Comparison of ENCODE assay signal across 12 cellular contexts in genomic region chr10:118035358-118036031, GRCh38. TPM values are rescaled to one million over a fixed set of nuclear protein-coding genes. Genes with fewer than 3 reads are reported as not detected.
A peak's percentile ranks its signal among the peaks of the same experiment; 100 is the strongest.
DNase-seq lines count a peak whose midpoint lies in the region; ATAC-seq and TF ChIP-seq lines count a peak whose summit lies in the region.
"Had no signal": no experiment of that assay in that cellular context is flagged by ENCODE, and none has a peak within 500 bp of the region (broad histone marks: within the 10 kb centered on the region; RNA-seq: fewer than 3 reads in every experiment).

No MANE protein-coding gene starts in this region.

- TF ChIP-seq EP300 in gastroesophageal sphincter (IDR thresholded peaks at IDR 0.05): no peak

- H3K4me1 ChIP-seq in right atrium auricular region (peaks cover 0 to 34% of the 10 kb centered on the region in 2 donors), spleen (peaks cover 0 to 51% (median 17%) of the 10 kb centered on the region in 6 donors), gastroesophageal sphincter (peaks cover 0 to 53% (median 3%) of the 10 kb centered on the region in 3 donors)

- ATAC-seq in Right ventricle myocardium inferior: peak; percentile 63
- ATAC-seq in gastroesophageal sphincter: no peak
- ATAC-seq: K562 had no signal

- no peaks in the 10 kb centered on the region for H3K27me3 Mint-ChIP-seq in dendritic cell treated with granulocyte-macrophage colony-stimulating factor and Interleukin-4, amounts not matched to agents 40 ng/mL and 50 ng/mL, for 4 days

- 33 to 62% (median 48%) methylated on average over 7 of the region's 7 CpGs for WGBS in spleen, 5 donors
- WGBS in gastroesophageal sphincter (ENCODE audit: low coverage in 1 of 2), 2 donors: 82 to 87% methylated on average over 6 to 7 of the region's 7 CpGs

- H3K4me1 Mint-ChIP-seq in dendritic cell treated with granulocyte-macrophage colony-stimulating factor and Interleukin-4, amounts not matched to agents 40 ng/mL and 50 ng/mL, for 4 days (ENCODE audit: low read depth): peaks cover 17% of the 10 kb centered on the region

- no peak overlapping the region for H3K27ac ChIP-seq in right atrium auricular region
- peak overlapping the region in 6 of 8 donors; percentile 5 to 61 (median 28) for H3K27ac ChIP-seq in spleen
- no peak overlapping the region for H3K27ac ChIP-seq in gastroesophageal sphincter

- H3K36me3 Mint-ChIP-seq in dendritic cell treated with granulocyte-macrophage colony-stimulating factor and Interleukin-4, amounts not matched to agents 40 ng/mL and 50 ng/mL, for 4 days (ENCODE audit: low read depth): peaks cover 31% of the 10 kb centered on the region

- H3K9me3 Mint-ChIP-seq in dendritic cell treated with granulocyte-macrophage colony-stimulating factor and Interleukin-4, amounts not matched to agents 40 ng/mL and 50 ng/mL, for 4 days: no peaks in the 10 kb centered on the region
- H3K9me3 Mint-ChIP-seq: HFFc6 had no signal

- intact Hi-C loops in Right ventricle myocardium inferior (cut with DNase I): no loop called here
- intact Hi-C loops in dendritic cell treated with granulocyte-macrophage colony-stimulating factor and Interleukin-4, amounts not matched to agents 40 ng/mL and 50 ng/mL, for 4 days (cut with micrococcal nuclease): no loop called here
- intact Hi-C loops in spleen (cut with DNase I; ENCODE audit: low total_unique reads): no loop called here

- H3K36me3 ChIP-seq in right atrium auricular region (peaks cover 16% of the 10 kb centered on the region), spleen (peaks cover 0 to 52% (median 6%) of the 10 kb centered on the region in 6 donors), gastroesophageal sphincter (peaks cover 0 to 36% of the 10 kb centered on the region in 2 donors)

- TF ChIP-seq POLR2A in spleen (IDR thresholded peaks at IDR 0.05) (no peak), gastroesophageal sphincter (IDR thresholded peaks at IDR 0.05) (no peak)

- TF ChIP-seq CTCF in right atrium auricular region (IDR thresholded peaks at IDR 0.05) (no peak), spleen (IDR thresholded peaks at IDR 0.05 in 8 of 11, conservative IDR thresholded peaks at IDR 0.05 in 3 of 11) (no peak), gastroesophageal sphincter (IDR thresholded peaks at IDR 0.05) (no peak)

- peak overlapping the region; percentile 9 for H3K4me3 Mint-ChIP-seq in dendritic cell treated with granulocyte-macrophage colony-stimulating factor and Interleukin-4, amounts not matched to agents 40 ng/mL and 50 ng/mL, for 4 days
- H3K4me3 Mint-ChIP-seq: HFFc6 had no signal

- no peaks in the 10 kb centered on the region for H3K9me3 ChIP-seq in right atrium auricular region
- no peaks in the 10 kb centered on the region for H3K9me3 ChIP-seq in spleen
- H3K9me3 ChIP-seq in gastroesophageal sphincter: no peaks in the 10 kb centered on the region

- no peak for DNase-seq in Right ventricle myocardium inferior (ENCODE audit: missing footprints)
- DNase-seq in right atrium auricular region (ENCODE audit: low spot score): no peak
- peak; percentile 91 for DNase-seq in SIG-M5 treated with dmso at 0.1 percent for 504 hours (lab: John Stamatoyannopoulos, UW; ENCODE audit: unreplicated experiment)
- no peak for DNase-seq in spleen
- no peak for DNase-seq in COLO668 (lab: John Stamatoyannopoulos, UW; ENCODE audit: unreplicated experiment)
- DNase-seq in DMS153 treated with DMSO at 0.1 percent for 48 hours (lab: John Stamatoyannopoulos, UW; ENCODE audit: unreplicated experiment): no peak
- DNase-seq: HFFc6, islet precursor cell, NCI-H2171 had no signal

- no peaks in the 10 kb centered on the region for H3K27me3 ChIP-seq in right atrium auricular region
- H3K27me3 ChIP-seq in spleen (replicated peaks in 1 of 7): no peaks in the 10 kb centered on the region
- no peaks in the 10 kb centered on the region for H3K27me3 ChIP-seq in gastroesophageal sphincter

- H3K4me3 ChIP-seq in right atrium auricular region (no peak overlapping the region), spleen (no peak overlapping the region), gastroesophageal sphincter (no peak overlapping the region)
- H3K4me3 ChIP-seq: K562 had no signal

- peak overlapping the region; percentile 27 for H3K27ac Mint-ChIP-seq in dendritic cell treated with granulocyte-macrophage colony-stimulating factor and Interleukin-4, amounts not matched to agents 40 ng/mL and 50 ng/mL, for 4 days
- H3K27ac Mint-ChIP-seq: HFFc6 had no signal

RNA-seq across cellular contexts. Expression of gene RAB11FIP2, which starts 11.2 kb away (rescaled TPM):
- total RNA-seq in Right ventricle myocardium inferior: 12.8 TPM
- 10 to 100 TPM; 13.2 to 13.4 TPM for total RNA-seq in right atrium auricular region
- 10 to 100 TPM; 18.5 to 38.5 (median 24.0) TPM for total RNA-seq in spleen
- polyA plus RNA-seq in spleen: 1 to 10 TPM; 3.3 to 3.9 (median 3.7) TPM
- 10 to 100 TPM; 32.0 to 55.1 (median 44.8) TPM for total RNA-seq in gastroesophageal sphincter

Comparison
In these comparisons a context has a peak if more than half of its experiments do, and no peak if none do; other contexts are left out.
1. H3K27ac ChIP-seq: peak in spleen (6 of 8); none in right atrium auricular region (0 of 2) and gastroesophageal sphincter (0 of 4).